In genomic region chr21:29475329-29475728, GRCh38 we compare ENCODE assay signal across 6 cellular contexts.
"Had no signal": no experiment of that assay in that cellular context is flagged by ENCODE, and none has a peak within 500 bp of the region (broad histone marks: within the 10 kb centered on the region; RNA-seq: fewer than 3 reads in every experiment).

No MANE protein-coding gene starts in this region.

- H3K9me3 Mint-ChIP-seq: HFFc6 had no signal

- H3K9me3 ChIP-seq: HAP-1 had no signal

- H3K4me3 ChIP-seq: HAP-1 had no signal

- DNase-seq: GOT3, H7, HFFc6, KBM-7 had no signal

- FAIRE-seq: HTR-8/SVneo had no signal

- H3K36me3 ChIP-seq: HAP-1 had no signal

- H3K4me1 ChIP-seq: HAP-1 had no signal
